In the genomic region with DNA sequence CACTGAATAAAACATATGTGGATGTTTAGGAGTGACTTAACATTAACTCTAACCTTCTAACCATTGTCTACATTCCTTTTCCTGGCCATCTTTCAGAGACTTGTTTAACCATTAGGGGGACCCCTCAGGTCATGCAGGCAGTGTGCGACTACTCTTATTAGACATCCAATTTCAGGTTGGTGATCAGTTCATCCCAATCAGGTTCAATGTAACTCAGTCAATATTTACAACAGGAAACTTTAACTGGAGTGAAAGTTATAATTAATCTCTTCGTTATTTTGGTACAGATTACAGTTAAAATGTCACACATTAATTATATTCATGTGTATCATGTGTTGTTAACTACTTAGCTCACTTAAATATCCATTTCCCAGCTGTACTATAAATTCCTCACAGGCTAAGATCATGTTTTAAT, we compare ENCODE assay signal across 8 cellular contexts.
DNase-seq lines count a peak whose midpoint lies in the region; ATAC-seq lines count a peak whose summit lies in the region.

No MANE protein-coding gene starts in this region.

- no peak overlapping the region for H3K4me3 Mint-ChIP-seq in activated CD4-positive, alpha-beta memory T cell treated with anti-CD3 and anti-CD28 coated beads, Interleukin-2, amount 10 ng/mL, durations not matched to agents 7 days and 5 days
- H3K4me3 Mint-ChIP-seq in natural killer cell treated with Interleukin-12 subunit alpha and Interleukin-12 subunit beta and Interleukin-15 and Interleukin-18, amount 100 ng/mL, for 72 hours: no peak overlapping the region

- POLR2A ChIA-PET in activated CD4-positive, alpha-beta memory T cell treated with anti-CD3 and anti-CD28 coated beads, Interleukin-2, amount 10 ng/mL, durations not matched to agents 7 days and 5 days (lab: Charles Lee): interaction anchor here (0.7 kb wide), 1 partner anchor 9 kb away, joined by 4 read pairs; no protein-coding TSS in a partner anchor

- CTCF ChIA-PET in activated CD4-positive, alpha-beta memory T cell treated with anti-CD3 and anti-CD28 coated beads, Interleukin-2, amount 10 ng/mL, durations not matched to agents 7 days and 5 days (lab: Charles Lee): interaction anchor here (0.9 to 1.6 kb wide), 8 partner anchors 15 to 102 kb away, joined by 3 to 7 read pairs (median 4); no protein-coding TSS in a partner anchor

- H3K4me1 Mint-ChIP-seq in activated CD4-positive, alpha-beta memory T cell treated with anti-CD3 and anti-CD28 coated beads, Interleukin-2, amount 10 ng/mL, durations not matched to agents 7 days and 5 days: peaks cover 2% of the 10 kb centered on the region
- peaks cover 4 to 14% of the 10 kb centered on the region in 2 donors for H3K4me1 Mint-ChIP-seq in natural killer cell treated with Interleukin-12 subunit alpha and Interleukin-12 subunit beta and Interleukin-15 and Interleukin-18, amount 100 ng/mL, for 72 hours (ENCODE audit: low read depth in 2 of 2)

- H3K27me3 Mint-ChIP-seq in activated CD4-positive, alpha-beta memory T cell treated with anti-CD3 and anti-CD28 coated beads, Interleukin-2, amount 10 ng/mL, durations not matched to agents 7 days and 5 days: no peaks in the 10 kb centered on the region
- no peaks in the 10 kb centered on the region for H3K27me3 Mint-ChIP-seq in natural killer cell treated with Interleukin-12 subunit alpha and Interleukin-12 subunit beta and Interleukin-15 and Interleukin-18, amount 100 ng/mL, for 72 hours

- peak; percentile 99 for ATAC-seq in GM21390 (IDR thresholded peaks at IDR 0.05; ENCODE audit: unreplicated experiment)
- peak; percentile 100 for ATAC-seq in HG03460 (IDR thresholded peaks at IDR 0.05; ENCODE audit: unreplicated experiment)
- ATAC-seq in natural killer cell treated with Interleukin-12 subunit alpha and Interleukin-12 subunit beta and Interleukin-15 and Interleukin-18, amount 100 ng/mL, for 72 hours: peak; percentile 74 to 79
- ATAC-seq in sciatic nerve: no peak

- peak; percentile 20 for DNase-seq in DMS53 (lab: John Stamatoyannopoulos, UW)
- no peak for DNase-seq in DMS53 treated with DMSO at 0.1 percent for 48 hours (lab: John Stamatoyannopoulos, UW; ENCODE audit: unreplicated experiment)
- peak; percentile 34 for DNase-seq in activated CD4-positive, alpha-beta memory T cell treated with anti-CD3 and anti-CD28 coated beads, Interleukin-2, amount 10 ng/mL, durations not matched to agents 7 days and 5 days
- no peak for DNase-seq in natural killer cell treated with Interleukin-12 subunit alpha and Interleukin-12 subunit beta and Interleukin-15 and Interleukin-18, amount 100 ng/mL, for 72 hours (ENCODE audit: low spot score)
- DNase-seq in NCI-H526 treated with DMSO at 0.1 percent for 48 hours (lab: John Stamatoyannopoulos, UW): no peak
- DNase-seq in sciatic nerve (ENCODE audit: low spot score): no peak

- H3K9me3 Mint-ChIP-seq in activated CD4-positive, alpha-beta memory T cell treated with anti-CD3 and anti-CD28 coated beads, Interleukin-2, amount 10 ng/mL, durations not matched to agents 7 days and 5 days: no peaks in the 10 kb centered on the region
- H3K9me3 Mint-ChIP-seq in natural killer cell treated with Interleukin-12 subunit alpha and Interleukin-12 subunit beta and Interleukin-15 and Interleukin-18, amount 100 ng/mL, for 72 hours: no peaks in the 10 kb centered on the region

- H3K27ac Mint-ChIP-seq in activated CD4-positive, alpha-beta memory T cell treated with anti-CD3 and anti-CD28 coated beads, Interleukin-2, amount 10 ng/mL, durations not matched to agents 7 days and 5 days: no peak overlapping the region
- H3K27ac Mint-ChIP-seq in natural killer cell treated with Interleukin-12 subunit alpha and Interleukin-12 subunit beta and Interleukin-15 and Interleukin-18, amount 100 ng/mL, for 72 hours: peak overlapping the region; percentile 22 to 83

- H3K36me3 Mint-ChIP-seq in activated CD4-positive, alpha-beta memory T cell treated with anti-CD3 and anti-CD28 coated beads, Interleukin-2, amount 10 ng/mL, durations not matched to agents 7 days and 5 days (ENCODE audit: low read depth): no peaks in the 10 kb centered on the region
- H3K36me3 Mint-ChIP-seq in natural killer cell treated with Interleukin-12 subunit alpha and Interleukin-12 subunit beta and Interleukin-15 and Interleukin-18, amount 100 ng/mL, for 72 hours: no peaks in the 10 kb centered on the region

- intact Hi-C loops in sciatic nerve (cut with DNase I): no loop called here

Comparison
In these comparisons a context has a peak if more than half of its experiments do, and no peak if none do; other contexts are left out.
1. DNase-seq: peak in DMS53 (single experiment) and activated CD4-positive, alpha-beta memory T cell treated with anti-CD3 and anti-CD28 coated beads, Interleukin-2, amount 10 ng/mL, durations not matched to agents 7 days and 5 days (single experiment); none in DMS53 treated with DMSO at 0.1 percent for 48 hours (single experiment), natural killer cell treated with Interleukin-12 subunit alpha and Interleukin-12 subunit beta and Interleukin-15 and Interleukin-18, amount 100 ng/mL, for 72 hours (single experiment), NCI-H526 treated with DMSO at 0.1 percent for 48 hours (single experiment) and sciatic nerve (single experiment).